In genomic region chr19:38616265-38616664, GRCh38 we compare ENCODE assay signal across 13 cellular contexts. TPM values are rescaled to one million over a fixed set of nuclear protein-coding genes. Genes with fewer than 3 reads are reported as not detected.
DNase-seq lines count a peak whose midpoint lies in the region; ATAC-seq, FAIRE-seq and TF ChIP-seq lines count a peak whose summit lies in the region.
"Had no signal": no experiment of that assay in that cellular context is flagged by ENCODE, and none has a peak within 500 bp of the region (broad histone marks: within the 10 kb centered on the region; RNA-seq: fewer than 3 reads in every experiment).

No MANE protein-coding gene starts in this region.

- POLR2A ChIA-PET in CD4-positive, alpha-beta memory T cell (lab: Charles Lee; ENCODE audit: partially characterized antibody) = interaction anchor here (0.7 to 1.5 kb wide), 3 partner anchors 8 to 212 kb away, joined by 3 to 5 read pairs (median 4); no protein-coding TSS in a partner anchor
- POLR2A ChIA-PET in activated CD8-positive, alpha-beta T cell treated with anti-CD3 and anti-CD28 coated beads, Interleukin-2, amount 10 ng/mL, durations not matched to agents 7 days and 5 days (lab: Charles Lee) = no interaction called here
- POLR2A ChIA-PET in naive thymus-derived CD4-positive, alpha-beta T cell (lab: Charles Lee) = no interaction called here

- H3K9me3 Mint-ChIP-seq in CD4-positive, alpha-beta memory T cell = peaks cover 0 to 2% (median 0%) of the 10 kb centered on the region in 8 donors
- no peaks in the 10 kb centered on the region for H3K9me3 Mint-ChIP-seq in activated CD8-positive, alpha-beta T cell treated with anti-CD3 and anti-CD28 coated beads, Interleukin-2, amount 10 ng/mL, durations not matched to agents 7 days and 5 days (ENCODE audit: insufficient read depth)
- H3K9me3 Mint-ChIP-seq in naive thymus-derived CD4-positive, alpha-beta T cell = no peaks in the 10 kb centered on the region

- H3K9me3 ChIP-seq in CD4-positive, alpha-beta memory T cell (ENCODE audit: control insufficient read depth in 1 of 2, low read length in 2 of 2) = no peaks in the 10 kb centered on the region
- no peaks in the 10 kb centered on the region for H3K9me3 ChIP-seq in naive thymus-derived CD4-positive, alpha-beta T cell (ENCODE audit: control insufficient read depth in 2 of 3, low read length in 3 of 3)
- H3K9me3 ChIP-seq: SJSA1 had no signal

- peak overlapping the region; percentile 95 to 100 (median 100) for H3K4me3 Mint-ChIP-seq in CD4-positive, alpha-beta memory T cell
- peak overlapping the region; percentile 100 for H3K4me3 Mint-ChIP-seq in activated CD8-positive, alpha-beta T cell treated with anti-CD3 and anti-CD28 coated beads, Interleukin-2, amount 10 ng/mL, durations not matched to agents 7 days and 5 days
- peak overlapping the region; percentile 95 to 100 (median 98) for H3K4me3 Mint-ChIP-seq in naive thymus-derived CD4-positive, alpha-beta T cell

- H3K4me3 ChIP-seq in CD4-positive, alpha-beta memory T cell (ENCODE audit: low read length in 2 of 2) = peak overlapping the region; percentile 24 to 99
- H3K4me3 ChIP-seq in naive thymus-derived CD4-positive, alpha-beta T cell (ENCODE audit: low read length) = peak overlapping the region; percentile 96
- H3K4me3 ChIP-seq: SJSA1 had no signal

- CTCF ChIA-PET in CD4-positive, alpha-beta memory T cell (lab: Charles Lee; ENCODE audit: partially characterized antibody) = interaction anchor here (1.4 to 6.6 kb wide), 4 partner anchors 19 to 213 kb away, joined by 6 to 55 read pairs (median 16); partner anchors contain the start of gene FAM98C
- CTCF ChIA-PET in activated CD8-positive, alpha-beta T cell treated with anti-CD3 and anti-CD28 coated beads, Interleukin-2, amount 10 ng/mL, durations not matched to agents 7 days and 5 days (lab: Charles Lee) = interaction anchor here (1.3 kb wide), 1 partner anchor 214 kb away, joined by 3 read pairs; the partner anchor contains the start of gene FAM98C
- CTCF ChIA-PET in naive thymus-derived CD4-positive, alpha-beta T cell (lab: Charles Lee) = no interaction called here

- ATAC-seq in activated CD8-positive, alpha-beta T cell treated with anti-CD3 and anti-CD28 coated beads, Interleukin-2, amount 10 ng/mL, durations not matched to agents 7 days and 5 days = no peak
- ATAC-seq in naive thymus-derived CD4-positive, alpha-beta T cell = no peak
- ATAC-seq: left colon, sciatic nerve had no signal

- peak; percentile 36 for FAIRE-seq in GM12892 (lab: Jason Lieb, UNC)

- no peaks in the 10 kb centered on the region for H3K27me3 ChIP-seq in CD4-positive, alpha-beta memory T cell (ENCODE audit: insufficient read depth, low read length)
- no peaks in the 10 kb centered on the region for H3K27me3 ChIP-seq in naive thymus-derived CD4-positive, alpha-beta T cell (ENCODE audit: control insufficient read depth in 2 of 2, insufficient read depth in 2 of 2, low read length in 2 of 2)
- H3K27me3 ChIP-seq: SJSA1 had no signal

- DNase-seq in CD4-positive, alpha-beta memory T cell = no peak
- DNase-seq in GM12892 (ENCODE audit: insufficient read length) (no peak), AG20443 (ENCODE audit: low spot score) (no peak), G401 (ENCODE audit: low spot score) (no peak), NCI-H1694 (lab: John Stamatoyannopoulos, UW) (no peak)
- DNase-seq in activated CD8-positive, alpha-beta T cell treated with anti-CD3 and anti-CD28 coated beads, Interleukin-2, amount 10 ng/mL, durations not matched to agents 7 days and 5 days = no peak
- no peak for DNase-seq in naive thymus-derived CD4-positive, alpha-beta T cell
- DNase-seq: activated gamma-delta T cell, cerebellar nuclear complex, left colon, NCI-H2081 had no signal

- peaks cover 34% of the 10 kb centered on the region for H3K36me3 ChIP-seq in CD4-positive, alpha-beta memory T cell (ENCODE audit: insufficient read depth, low read length)
- peaks cover 6 to 44% (median 12%) of the 10 kb centered on the region in 3 experiments for H3K36me3 ChIP-seq in naive thymus-derived CD4-positive, alpha-beta T cell (ENCODE audit: control insufficient read depth in 2 of 3, insufficient read depth in 3 of 3, low read length in 3 of 3)

- no peaks in the 10 kb centered on the region for H3K27me3 Mint-ChIP-seq in CD4-positive, alpha-beta memory T cell
- no peaks in the 10 kb centered on the region for H3K27me3 Mint-ChIP-seq in activated CD8-positive, alpha-beta T cell treated with anti-CD3 and anti-CD28 coated beads, Interleukin-2, amount 10 ng/mL, durations not matched to agents 7 days and 5 days (ENCODE audit: low read depth)
- H3K27me3 Mint-ChIP-seq in naive thymus-derived CD4-positive, alpha-beta T cell = no peaks in the 10 kb centered on the region

- peaks cover 34 to 69% (median 51%) of the 10 kb centered on the region in 4 donors for H3K4me1 Mint-ChIP-seq in CD4-positive, alpha-beta memory T cell
- peaks cover 59% of the 10 kb centered on the region for H3K4me1 Mint-ChIP-seq in activated CD8-positive, alpha-beta T cell treated with anti-CD3 and anti-CD28 coated beads, Interleukin-2, amount 10 ng/mL, durations not matched to agents 7 days and 5 days (ENCODE audit: low read depth)
- H3K4me1 Mint-ChIP-seq in naive thymus-derived CD4-positive, alpha-beta T cell = peaks cover 35 to 63% (median 52%) of the 10 kb centered on the region in 7 donors

- peak overlapping the region; percentile 93 to 100 (median 99) for H3K27ac Mint-ChIP-seq in CD4-positive, alpha-beta memory T cell
- peak overlapping the region; percentile 99 for H3K27ac Mint-ChIP-seq in activated CD8-positive, alpha-beta T cell treated with anti-CD3 and anti-CD28 coated beads, Interleukin-2, amount 10 ng/mL, durations not matched to agents 7 days and 5 days
- H3K27ac Mint-ChIP-seq in naive thymus-derived CD4-positive, alpha-beta T cell = peak overlapping the region; percentile 80 to 99 (median 92)

- H3K27ac ChIP-seq in CD4-positive, alpha-beta memory T cell (ENCODE audit: low read depth, low read length) = peak overlapping the region; percentile 90
- H3K27ac ChIP-seq in naive thymus-derived CD4-positive, alpha-beta T cell (ENCODE audit: low read depth, low read length) = peak overlapping the region; percentile 14
- H3K27ac ChIP-seq: SJSA1 had no signal

- TF ChIP-seq POLR2A in GM12892 (IDR thresholded peaks at IDR 0.05; ENCODE audit: low read depth, low read length) = peak; percentile 41; the same call in 1 of the 2 replicates

- peaks cover 64% of the 10 kb centered on the region for H3K4me1 ChIP-seq in CD4-positive, alpha-beta memory T cell (ENCODE audit: insufficient read depth, low read length)
- H3K4me1 ChIP-seq in naive thymus-derived CD4-positive, alpha-beta T cell (ENCODE audit: control insufficient read depth in 2 of 2, insufficient read depth in 2 of 2, low read length in 2 of 2) = peaks cover 38 to 40% of the 10 kb centered on the region in 2 donors

- peaks cover 23 to 68% of the 10 kb centered on the region in 2 donors for H3K36me3 Mint-ChIP-seq in CD4-positive, alpha-beta memory T cell
- peaks cover 55% of the 10 kb centered on the region for H3K36me3 Mint-ChIP-seq in activated CD8-positive, alpha-beta T cell treated with anti-CD3 and anti-CD28 coated beads, Interleukin-2, amount 10 ng/mL, durations not matched to agents 7 days and 5 days (ENCODE audit: low read depth)
- H3K36me3 Mint-ChIP-seq in naive thymus-derived CD4-positive, alpha-beta T cell = peaks cover 13 to 38% (median 21%) of the 10 kb centered on the region in 5 donors

- intact Hi-C loops in CD4-positive, alpha-beta memory T cell (cut with micrococcal nuclease) = loop anchor here (10.0 kb wide), 1 partner anchor 241 kb away; the partner anchor contains the start of gene PSMD8
- intact Hi-C loops in naive thymus-derived CD4-positive, alpha-beta T cell (cut with micrococcal nuclease) = loop anchor here (5.0 to 10.0 kb wide), 5 partner anchors 59 to 569 kb away; partner anchors contain the start of genes KCNK6 (in 1 of the 2) and YIF1B (in 1 of the 2)

- in situ Hi-C loops in G401 (cut with HindIII; ENCODE audit: low sequenced_read_pairs) = no loop called here

RNA-seq across cellular contexts. Expression of gene MAP4K1, which starts 1.5 kb away (rescaled TPM):
- total RNA-seq in CD4-positive, alpha-beta memory T cell = 100 to 1,000 TPM; 346 to 361 TPM
- polyA plus RNA-seq in CD4-positive, alpha-beta memory T cell = 100 to 1,000 TPM; 142 to 177 TPM
- polyA plus RNA-seq in GM12892 (2012; ENCODE audit: missing spikeins) = 105 TPM
- total RNA-seq in activated CD8-positive, alpha-beta T cell treated with anti-CD3 and anti-CD28 coated beads, Interleukin-2, amount 10 ng/mL, durations not matched to agents 7 days and 5 days = 100 to 1,000 TPM; 259 to 269 TPM
- 100 to 1,000 TPM; 200 to 287 (median 235) TPM for total RNA-seq in naive thymus-derived CD4-positive, alpha-beta T cell
- polyA plus RNA-seq in naive thymus-derived CD4-positive, alpha-beta T cell = 100 to 1,000 TPM in 1 of 2 donors, 10 to 100 TPM in 1; 79.0 to 120 TPM
- total RNA-seq in G401 (2014; rRNA removed; shearing (Covaris generic)) = 0.62 TPM in 1 of 2 replicates, not detected in the other
- total RNA-seq: SJSA1 had no signal

RNA-seq across cellular contexts. Expression of gene EIF3K, which starts 2.7 kb away (rescaled TPM):
- total RNA-seq in CD4-positive, alpha-beta memory T cell = 100 to 1,000 TPM; 320 to 340 TPM
- 100 to 1,000 TPM; 364 to 424 TPM for polyA plus RNA-seq in CD4-positive, alpha-beta memory T cell
- polyA plus RNA-seq in GM12892 (2012; ENCODE audit: missing spikeins) = 279 TPM
- 100 to 1,000 TPM; 325 to 352 TPM for total RNA-seq in activated CD8-positive, alpha-beta T cell treated with anti-CD3 and anti-CD28 coated beads, Interleukin-2, amount 10 ng/mL, durations not matched to agents 7 days and 5 days
- total RNA-seq in naive thymus-derived CD4-positive, alpha-beta T cell = 100 to 1,000 TPM; 294 to 405 (median 337) TPM
- polyA plus RNA-seq in naive thymus-derived CD4-positive, alpha-beta T cell = 100 to 1,000 TPM; 424 to 437 TPM
- total RNA-seq in G401 (2014; rRNA removed; shearing (Covaris generic)) = 451 and 515 TPM in 2 replicates

RNA-seq across cellular contexts. Expression of gene ACTN4, which starts 31.2 kb away (rescaled TPM):
- 100 to 1,000 TPM; 151 to 155 TPM for total RNA-seq in CD4-positive, alpha-beta memory T cell
- 10 to 100 TPM in 1 of 2 donors, 1 to 10 TPM in 1; 4.0 to 24.4 TPM for polyA plus RNA-seq in CD4-positive, alpha-beta memory T cell
- 113 TPM for polyA plus RNA-seq in GM12892 (2012; ENCODE audit: missing spikeins)
- total RNA-seq in activated CD8-positive, alpha-beta T cell treated with anti-CD3 and anti-CD28 coated beads, Interleukin-2, amount 10 ng/mL, durations not matched to agents 7 days and 5 days = 100 to 1,000 TPM; 357 to 373 TPM
- total RNA-seq in naive thymus-derived CD4-positive, alpha-beta T cell = 100 to 1,000 TPM in 2 of 5 experiments, 10 to 100 TPM in 3; 49.2 to 355 (median 54.4) TPM
- 1 to 10 TPM; 2.8 to 3.9 TPM for polyA plus RNA-seq in naive thymus-derived CD4-positive, alpha-beta T cell
- total RNA-seq in G401 (2014; rRNA removed; shearing (Covaris generic)) = 173 and 182 TPM in 2 replicates

Comparison
In these comparisons a context has a peak if more than half of its experiments do, and no peak if none do; other contexts are left out.
1. RNA of gene MAP4K1, which starts 1.5 kb away (total RNA-seq): 346 to 361 TPM in CD4-positive, alpha-beta memory T cell, 259 to 269 TPM in activated CD8-positive, alpha-beta T cell treated with anti-CD3 and anti-CD28 coated beads, Interleukin-2, amount 10 ng/mL, durations not matched to agents 7 days and 5 days and 200 to 287 TPM in naive thymus-derived CD4-positive, alpha-beta T cell; 0.62 TPM in G401; every median in the first group is over 100 times any median in the second.
2. Peak in every context shown above with its lines, with median percentiles within 50 percentile points of each other: H3K27ac Mint-ChIP-seq and H3K4me3 Mint-ChIP-seq.